ENCODE assay signal across 20 cellular contexts in genomic region chr2:231933916-231934401, GRCh38. TPM values are rescaled to one million over a fixed set of nuclear protein-coding genes. Genes with fewer than 3 reads are reported as not detected.
DNase-seq lines count a peak whose midpoint lies in the region; ATAC-seq, FAIRE-seq and TF ChIP-seq lines count a peak whose summit lies in the region.
"Had no signal": no experiment of that assay in that cellular context is flagged by ENCODE, and none has a peak within 500 bp of the region (broad histone marks: within the 10 kb centered on the region; RNA-seq: fewer than 3 reads in every experiment).

No MANE protein-coding gene starts in this region.

- H3K36me3 Mint-ChIP-seq in immature natural killer cell (no peaks in the 10 kb centered on the region), T-helper 17 cell (ENCODE audit: low read depth) (no peaks in the 10 kb centered on the region)

- H3K27ac ChIP-seq in DOHH2 (ENCODE audit: low read depth, low read length) (no peak overlapping the region), left ventricle myocardium inferior (replicated peaks) (peak overlapping the region; percentile 73)
- H3K27ac ChIP-seq: colonic mucosa, suprapubic skin had no signal

- FAIRE-seq in urothelium cell line (lab: Jason Lieb, UNC), result no peak
- FAIRE-seq: astrocyte, endothelial cell of umbilical vein, keratinocyte had no signal

- H3K27me3 Mint-ChIP-seq in immature natural killer cell (ENCODE audit: low read depth in 3 of 3) (peaks cover 0 to 7% (median 0%) of the 10 kb centered on the region in 3 donors), T-helper 17 cell (peaks cover 15% of the 10 kb centered on the region)

- H3K27me3 ChIP-seq in DOHH2 (ENCODE audit: control insufficient read depth, low read length), result peaks cover 17% of the 10 kb centered on the region; the same call in 1 of the 2 replicates
- peaks cover 26% of the 10 kb centered on the region for H3K27me3 ChIP-seq in left ventricle myocardium inferior (ENCODE audit: low read depth)
- peaks cover 65% of the 10 kb centered on the region for H3K27me3 ChIP-seq in skeletal muscle satellite cell (ENCODE audit: control insufficient read depth, insufficient read depth, low read length)
- H3K27me3 ChIP-seq: colonic mucosa had no signal

- H4K20me1 ChIP-seq in DOHH2 (ENCODE audit: control insufficient read depth, insufficient read depth, low read depth, low read length), result 0 out of 2 replicates have a peak, but pooled peaks cover 4% of the 10 kb centered on the region

- 0 out of 2 replicates have a peak, but pooled peaks cover 5% of the 10 kb centered on the region for H3F3A ChIP-seq in DOHH2 (ENCODE audit: control insufficient read depth, insufficient read depth)

- no peak overlapping the region for H3K4me3 Mint-ChIP-seq in immature natural killer cell
- H3K4me3 Mint-ChIP-seq in T-helper 17 cell, result no peak overlapping the region

- no peak for ATAC-seq in T-helper 17 cell
- no peak for ATAC-seq in HG02642 (IDR thresholded peaks at IDR 0.05; ENCODE audit: poor library complexity, unreplicated experiment)
- ATAC-seq: PC-3 had no signal

- no peak overlapping the region for H3K9ac ChIP-seq in skeletal muscle satellite cell (ENCODE audit: low read depth, low read length)

- H3K9me3 ChIP-seq in DOHH2 (ENCODE audit: control insufficient read depth, insufficient read depth, low read length) (no peaks in the 10 kb centered on the region), left ventricle myocardium inferior (replicated peaks) (no peaks in the 10 kb centered on the region), skeletal muscle satellite cell (replicated peaks; ENCODE audit: low read length) (peaks cover 2% of the 10 kb centered on the region), T-helper 17 cell (ENCODE audit: control insufficient read depth, low read length, poor library complexity, severe bottlenecking) (no peaks in the 10 kb centered on the region)
- H3K9me3 ChIP-seq: colonic mucosa, suprapubic skin had no signal

- H3K27ac Mint-ChIP-seq in immature natural killer cell (no peak overlapping the region), T-helper 17 cell (no peak overlapping the region)

- H3K4me2 ChIP-seq in DOHH2 (ENCODE audit: low read length) (peak overlapping the region; percentile 59), skeletal muscle satellite cell (ENCODE audit: low read length) (peak overlapping the region; percentile 8)

- H3K36me3 ChIP-seq in DOHH2 (ENCODE audit: control insufficient read depth, low read length), result no peaks in the 10 kb centered on the region
- no peaks in the 10 kb centered on the region for H3K36me3 ChIP-seq in left ventricle myocardium inferior
- H3K36me3 ChIP-seq in skeletal muscle satellite cell (ENCODE audit: insufficient read depth, low read length), result no peaks in the 10 kb centered on the region
- H3K36me3 ChIP-seq: colonic mucosa, suprapubic skin had no signal

- TF ChIP-seq CTCF in DOHH2 (IDR thresholded peaks at IDR 0.05; ENCODE audit: low read depth, low read length, poor library complexity, severe bottlenecking) (no peak), left ventricle myocardium inferior (IDR thresholded peaks at IDR 0.05; ENCODE audit: borderline replicate concordance) (no peak)

- H3K9me2 ChIP-seq in DOHH2 (replicated peaks; ENCODE audit: control insufficient read depth, low read length), result no peaks in the 10 kb centered on the region

- H3K4me1 ChIP-seq in DOHH2 (ENCODE audit: control insufficient read depth, low read length), result peaks cover 24% of the 10 kb centered on the region
- peaks cover 16% of the 10 kb centered on the region for H3K4me1 ChIP-seq in left ventricle myocardium inferior
- H3K4me1 ChIP-seq in skeletal muscle satellite cell (ENCODE audit: control insufficient read depth, insufficient read depth, low read length), result peaks cover 4% of the 10 kb centered on the region
- H3K4me1 ChIP-seq: colonic mucosa, suprapubic skin had no signal

- intact Hi-C loops in left ventricle myocardium inferior (cut with micrococcal nuclease), result no loop called here

- H3K4me1 Mint-ChIP-seq in immature natural killer cell (no peaks in the 10 kb centered on the region), T-helper 17 cell (peaks cover 2% of the 10 kb centered on the region)

- no peak overlapping the region for H3K4me3 ChIP-seq in DOHH2 (ENCODE audit: low read length)
- H3K4me3 ChIP-seq in left ventricle myocardium inferior, result no peak overlapping the region
- H3K4me3 ChIP-seq in skeletal muscle satellite cell (ENCODE audit: low read length), result no peak overlapping the region
- H3K4me3 ChIP-seq: colonic mucosa, suprapubic skin had no signal

- DNase-seq in NCI-H2171 treated with DMSO at 0.1 percent for 48 hours (lab: John Stamatoyannopoulos, UW) (peak; percentile 60), left ventricle myocardium inferior (peak; percentile 76), immature natural killer cell (no peak), T-helper 17 cell (no peak), urothelium cell line (ENCODE audit: low spot score) (no peak)
- DNase-seq: activated CD8-positive, alpha-beta memory T cell treated with anti-CD3 and anti-CD28 coated beads for 24 hours; activated naive CD4-positive, alpha-beta T cell treated with Interleukin-2 at 50 U/mL for 16 hours; C1 segment of cervical spinal cord; colonic mucosa; NCI-H1105; occipital lobe; PC-3; stimulated activated CD4-positive, alpha-beta T cell treated with anti-CD3 and anti-CD28 coated beads, Interleukin-15, amount 100 ng/mL, for 24 hours had no signal

- no peaks in the 10 kb centered on the region for H3K9me3 Mint-ChIP-seq in immature natural killer cell

- no peaks in the 10 kb centered on the region for H3K79me2 ChIP-seq in DOHH2 (ENCODE audit: control insufficient read depth, low read length)

RNA-seq across cellular contexts. Expression of gene NPPC, which starts 7.8 kb away (rescaled TPM):
- total RNA-seq in left ventricle myocardium inferior, result 3.0 TPM
- not detected in 2 replicates for total RNA-seq in skeletal muscle satellite cell (2012; rRNA removed)
- polyA plus RNA-seq in immature natural killer cell, result under 1 TPM in 1 of 3 donors, not detected in 2; 0.33 TPM
- not detected for total RNA-seq in T-helper 17 cell
- total RNA-seq: endothelial cell of umbilical vein, occipital lobe, PC-3, suprapubic skin had no signal
- polyA plus RNA-seq: endothelial cell of umbilical vein, keratinocyte had no signal

RNA-seq across cellular contexts. Expression of gene DIS3L2, which starts 27.6 kb away (rescaled TPM):
- 17.0 TPM for total RNA-seq in left ventricle myocardium inferior
- 24.8 and 26.6 TPM in 2 replicates for total RNA-seq in skeletal muscle satellite cell (2012; rRNA removed)
- polyA plus RNA-seq in immature natural killer cell, result 10 to 100 TPM in 1 of 3 donors, 1 to 10 TPM in 2; 7.6 to 22.5 (median 8.1) TPM
- 10 to 100 TPM; 55.5 to 67.2 TPM for total RNA-seq in T-helper 17 cell

Comparison
In these comparisons a context has a peak if more than half of its experiments do, and no peak if none do; other contexts are left out.
1. DNase-seq: peak in NCI-H2171 treated with DMSO at 0.1 percent for 48 hours (single experiment) and left ventricle myocardium inferior (single experiment); none in immature natural killer cell (0 of 3), T-helper 17 cell (0 of 3) and urothelium cell line (single experiment).